In genomic region chr1:112708002-112708448, GRCh38 we compare ENCODE assay signal across 9 cellular contexts. TPM values are rescaled to one million over a fixed set of nuclear protein-coding genes. Genes with fewer than 3 reads are reported as not detected.
DNase-seq lines count a peak whose midpoint lies in the region; FAIRE-seq and TF ChIP-seq lines count a peak whose summit lies in the region.
"Had no signal": no experiment of that assay in that cellular context is flagged by ENCODE, and none has a peak within 500 bp of the region (broad histone marks: within the 10 kb centered on the region; RNA-seq: fewer than 3 reads in every experiment).

No MANE protein-coding gene starts in this region.

- H3K27ac Mint-ChIP-seq in CD8-positive, alpha-beta memory T cell, result peak overlapping the region in 7 of 8 donors; percentile 6 to 86 (median 24)

- H2BK5ac ChIP-seq in H1 (ENCODE audit: low read depth, low read length), result no peak overlapping the region

- H4K91ac ChIP-seq in H1 (replicated peaks; ENCODE audit: insufficient read length, low read length), result no peak overlapping the region

- H3K27me3 Mint-ChIP-seq in CD8-positive, alpha-beta memory T cell, result peaks cover 2 to 5% of the 10 kb centered on the region in 2 donors

- peaks cover 11% of the 10 kb centered on the region; the same call in 1 of the 2 replicates for H3K23me2 ChIP-seq in H1 (ENCODE audit: low read depth, low read length)

- no peaks in the 10 kb centered on the region for H3K27me3 ChIP-seq in CD8-positive, alpha-beta memory T cell (ENCODE audit: insufficient read depth, low read length, poor library complexity, severe bottlenecking)
- H3K27me3 ChIP-seq in KMS-11 (ENCODE audit: insufficient read depth, low read depth), result no peaks in the 10 kb centered on the region
- peaks cover 0 to 9% (median 4%) of the 10 kb centered on the region in 4 experiments; a peak in 2 of 7 replicates for H3K27me3 ChIP-seq in H1 (replicated peaks in 1 of 4; ENCODE audit: control insufficient read depth in 3 of 4, extremely low read depth in 1 of 4, insufficient read depth in 3 of 4, low read length in 3 of 4)
- H3K27me3 ChIP-seq in parathyroid adenoma (ENCODE audit: control insufficient read depth, insufficient read depth, low read length), result no peaks in the 10 kb centered on the region

- no peaks in the 10 kb centered on the region for H3K36me3 ChIP-seq in CD8-positive, alpha-beta memory T cell (ENCODE audit: insufficient read depth, low read length)
- H3K36me3 ChIP-seq in KMS-11 (ENCODE audit: insufficient read depth) (no peaks in the 10 kb centered on the region), H1 (ENCODE audit: control insufficient read depth in 2 of 4, insufficient read depth in 4 of 4, low read length in 3 of 4) (peaks cover 0 to 5% (median 3%) of the 10 kb centered on the region in 4 experiments; a peak in 4 of 8 replicates), parathyroid adenoma (ENCODE audit: control insufficient read depth, insufficient read depth, low read length) (no peaks in the 10 kb centered on the region)

- TF ChIP-seq CTCF in KMS-11 (conservative IDR thresholded peaks at IDR 0.05; ENCODE audit: low read depth, low read length) (no peak), H1 (IDR thresholded peaks at IDR 0.05; ENCODE audit: control extremely low read depth in 1 of 3, insufficient read depth in 1 of 3, low read depth in 1 of 3, low read length in 3 of 3) (no peak), parathyroid adenoma (IDR thresholded peaks at IDR 0.05) (no peak)

- H3K4ac ChIP-seq in H1 (replicated peaks; ENCODE audit: insufficient read length, low read depth, low read length), result no peak overlapping the region

- no peak overlapping the region for H4K8ac ChIP-seq in H1 (ENCODE audit: extremely low read depth, insufficient read depth, low read length)

- H3K4me2 ChIP-seq in KMS-11, result peak overlapping the region; percentile 48; the same call in 1 of the 2 replicates
- peak overlapping the region; percentile 15 to 90; a peak in 2 of 4 replicates for H3K4me2 ChIP-seq in H1 (ENCODE audit: insufficient read depth in 1 of 2, low read depth in 2 of 2, low read length in 2 of 2)
- H3K4me2 ChIP-seq in parathyroid adenoma (ENCODE audit: low read length), result no peak overlapping the region

- no peak overlapping the region for H3K56ac ChIP-seq in H1 (replicated peaks; ENCODE audit: insufficient read length, low read depth, low read length)

- H2BK15ac ChIP-seq in H1 (ENCODE audit: low read length), result no peak overlapping the region

- no peak overlapping the region for H2BK12ac ChIP-seq in H1 (ENCODE audit: low read depth, low read length)

- peaks cover 17% of the 10 kb centered on the region for H3K79me2 ChIP-seq in KMS-11 (ENCODE audit: insufficient read depth, low read depth)
- no peaks in the 10 kb centered on the region for H3K79me2 ChIP-seq in H1 (ENCODE audit: control insufficient read depth in 1 of 2, insufficient read depth in 2 of 2, low read length in 2 of 2)
- H3K79me2 ChIP-seq in parathyroid adenoma, result peaks cover 2% of the 10 kb centered on the region

- TF ChIP-seq EP300 in H1 (IDR thresholded peaks at IDR 0.05; ENCODE audit: borderline replicate concordance in 1 of 2, low read depth in 2 of 2, low read length in 2 of 2), result no peak

- no peak overlapping the region for H3K23ac ChIP-seq in H1 (ENCODE audit: insufficient read length)

- no peaks in the 10 kb centered on the region for H3K79me1 ChIP-seq in H1 (ENCODE audit: low read depth, low read length)

- no peak overlapping the region for H4K5ac ChIP-seq in H1 (ENCODE audit: insufficient read length, low read depth, low read length)

- no peak overlapping the region for H2BK120ac ChIP-seq in H1 (replicated peaks; ENCODE audit: low read depth, low read length)

- no peak for TF ChIP-seq POLR2A in H1 (IDR thresholded peaks at IDR 0.05; ENCODE audit: control extremely low read depth in 1 of 2, low read depth in 2 of 2, low read length in 2 of 2)

- H3K9ac ChIP-seq in KMS-11 (no peak overlapping the region; the same call in 1 of the 2 replicates), H1 (replicated peaks in 1 of 4; ENCODE audit: extremely low read depth in 1 of 4, low read depth in 3 of 4, low read length in 3 of 4) (no peak overlapping the region), parathyroid adenoma (no peak overlapping the region)

- FAIRE-seq in H1 (lab: Jason Lieb, UNC), result no peak
- FAIRE-seq: RCC 7860 had no signal

- H3K4me3 ChIP-seq in CD8-positive, alpha-beta memory T cell (ENCODE audit: low read length), result no peak overlapping the region
- H3K4me3 ChIP-seq in KMS-11 (IDR thresholded peaks at IDR 0.05; ENCODE audit: insufficient read depth, low read depth, low read length) (no peak overlapping the region), H1 (ENCODE audit: extremely low read depth in 1 of 4, insufficient read depth in 2 of 4, low read depth in 3 of 4, low read length in 4 of 4) (peak overlapping the region in 1 of 4 experiments; percentile 78; a peak in 2 of 8 replicates), parathyroid adenoma (ENCODE audit: low read depth, low read length) (no peak overlapping the region)

- 82% methylated on average over 6 of the region's 6 CpGs; no CpG with 5 or more reads in 1 of the 2 experiments for WGBS in H1 (ENCODE audit: extremely low coverage in 1 of 2, insufficient coverage in 1 of 2, insufficient read length in 1 of 2, insufficient replicate concordance in 2 of 2, low coverage in 1 of 2, low lambda C conversion rate in 2 of 2, missing lambda C conversion rate in 1 of 2), 2 experiments

- no peak overlapping the region for H3K14ac ChIP-seq in H1 (ENCODE audit: insufficient read length)

- H3K9me3 Mint-ChIP-seq in CD8-positive, alpha-beta memory T cell, result no peaks in the 10 kb centered on the region

- H3K9me3 ChIP-seq in CD8-positive, alpha-beta memory T cell (ENCODE audit: low read length), result no peaks in the 10 kb centered on the region
- H3K9me3 ChIP-seq in H1 (ENCODE audit: insufficient read depth in 2 of 2, low read depth in 1 of 2, low read length in 1 of 2) (no peaks in the 10 kb centered on the region), parathyroid adenoma (ENCODE audit: control insufficient read depth, low read length) (no peaks in the 10 kb centered on the region)

- H3K4me1 ChIP-seq in CD8-positive, alpha-beta memory T cell (ENCODE audit: insufficient read depth, low read length), result peaks cover 33% of the 10 kb centered on the region
- H3K4me1 ChIP-seq in KMS-11 (ENCODE audit: low read depth, poor library complexity, severe bottlenecking) (peaks cover 10% of the 10 kb centered on the region), H1 (replicated peaks in 1 of 4; ENCODE audit: control insufficient read depth in 3 of 4, insufficient read depth in 4 of 4, low read length in 3 of 4) (peaks cover 10 to 38% (median 24%) of the 10 kb centered on the region in 4 experiments), parathyroid adenoma (peaks cover 16% of the 10 kb centered on the region)

- no peaks in the 10 kb centered on the region for H3K36me3 Mint-ChIP-seq in CD8-positive, alpha-beta memory T cell

- H4K20me1 ChIP-seq in KMS-11 (ENCODE audit: insufficient read depth) (no peaks in the 10 kb centered on the region), H1 (replicated peaks in 1 of 2; ENCODE audit: control insufficient read depth in 1 of 2, insufficient read depth in 2 of 2, low read length in 2 of 2) (peaks cover 0 to 9% of the 10 kb centered on the region in 2 experiments)

- CTCF ChIA-PET in CD8-positive, alpha-beta memory T cell (lab: Charles Lee), result interaction anchor here (0.8 to 4.2 kb wide), 15 partner anchors 8 to 365 kb away, joined by 3 to 51 read pairs (median 4); partner anchors contain the start of genes CTTNBP2NL, LRIG2, MOV10 and PPM1J
- CTCF ChIA-PET in H1 (lab: Charles Lee; ENCODE audit: partially characterized antibody), result interaction anchor here (0.6 to 3.0 kb wide), 30 partner anchors 8 to 365 kb away, joined by 3 to 15 read pairs (median 3); partner anchors contain the start of genes LRIG2 and MOV10

- no peak overlapping the region for H2BK20ac ChIP-seq in H1 (ENCODE audit: low read length)

- H2AFZ ChIP-seq in KMS-11 (ENCODE audit: low read depth) (peak overlapping the region; percentile 41; the same call in 1 of the 2 replicates), H1 (ENCODE audit: low read length) (no peak overlapping the region), parathyroid adenoma (peak overlapping the region; percentile 93)

- H2AK5ac ChIP-seq in H1 (ENCODE audit: low read depth, low read length), result no peak overlapping the region

- POLR2A ChIA-PET in CD8-positive, alpha-beta memory T cell (lab: Charles Lee), result interaction anchor here (1.1 kb wide), 1 partner anchor 206 kb away, joined by 3 read pairs; no protein-coding TSS in a partner anchor
- POLR2A ChIA-PET in H1 (lab: Charles Lee; ENCODE audit: partially characterized antibody), result interaction anchor here (0.6 to 1.7 kb wide), 5 partner anchors 10 to 242 kb away, joined by 3 to 17 read pairs (median 3); partner anchors contain the start of gene MOV10

- no peak overlapping the region for H3K27ac ChIP-seq in CD8-positive, alpha-beta memory T cell (ENCODE audit: low read depth, low read length)
- H3K27ac ChIP-seq in KMS-11, result no peak overlapping the region
- no peak overlapping the region for H3K27ac ChIP-seq in H1 (ENCODE audit: low read depth, low read length)
- H3K27ac ChIP-seq in parathyroid adenoma, result peak overlapping the region; percentile 62

- peaks cover 31 to 40% (median 35%) of the 10 kb centered on the region in 3 donors for H3K4me1 Mint-ChIP-seq in CD8-positive, alpha-beta memory T cell

- peak overlapping the region; percentile 71 to 90 (median 87) for H3K4me3 Mint-ChIP-seq in CD8-positive, alpha-beta memory T cell

- no peak for TF ChIP-seq RAD21 in H1 (IDR thresholded peaks at IDR 0.05 in 1 of 2, conservative IDR thresholded peaks at IDR 0.05 in 1 of 2; ENCODE audit: low read depth in 2 of 2, low read length in 2 of 2)

- DNase-seq in CD8-positive, alpha-beta memory T cell, result no peak
- DNase-seq in H1 (ENCODE audit: low read depth in 1 of 2, low spot score in 2 of 2) (no peak), mesenteric fat pad (ENCODE audit: low spot score) (no peak), NCI-H446 treated with DMSO at 0.1 percent for 48 hours (lab: John Stamatoyannopoulos, UW) (no peak), superior temporal gyrus (ENCODE audit: extremely low spot score) (no peak), putamen (ENCODE audit: low spot score) (no peak)

- no peak overlapping the region for H3K18ac ChIP-seq in H1 (ENCODE audit: extremely low read depth, low read length)

RNA-seq across cellular contexts. Expression of gene RHOC, which starts 1.1 kb away (rescaled TPM):
- 10 to 100 TPM; 20.3 to 23.0 TPM for total RNA-seq in CD8-positive, alpha-beta memory T cell
- 53.2 TPM for polyA plus RNA-seq in CD8-positive, alpha-beta memory T cell
- total RNA-seq in H1 (2021; fragmentation: NEBNext Ultra II Directional; extraction: Animal tissue kit (Norgen Biotek cat#: 25700)), result 53.6 and 57.6 TPM in 2 replicates
- 97.5 and 114 TPM in 2 replicates for polyA plus RNA-seq in H1 (2011; rRNA removed)
- polyA plus RNA-seq in H1 (2011; cell fraction: cytosol; rRNA removed), result 144 TPM
- 140 TPM for polyA plus RNA-seq in H1 (2011; cell fraction: nucleus; rRNA removed)
- polyA plus RNA-seq in H1 (2012, experiment 1 of 2), result 72.9 to 87.5 TPM (median 81.0 TPM) in 4 replicates
- polyA plus RNA-seq in H1 (2012, experiment 2 of 2), result 73.2 TPM
- polyA plus RNA-seq in H1 (2013, experiment 1 of 2), result 52.9 TPM
- polyA plus RNA-seq in H1 (2013, experiment 2 of 2), result 48.6 TPM
- 89.0 and 98.9 TPM in 2 replicates for polyA minus RNA-seq in H1 (2011; rRNA and poly(A)+ RNA removed)
- 30.7 TPM for polyA minus RNA-seq in H1 (2011; cell fraction: cytosol; rRNA and poly(A)+ RNA removed)
- polyA minus RNA-seq in H1 (2011; cell fraction: nucleus; rRNA and poly(A)+ RNA removed), result 32.1 TPM
- total RNA-seq in mesenteric fat pad, result 253 TPM

RNA-seq across cellular contexts. Expression of gene PPM1J, which starts 7.1 kb away (rescaled TPM):
- total RNA-seq in CD8-positive, alpha-beta memory T cell, result under 1 TPM in 1 of 2 experiments, not detected in 1; 0.33 TPM
- polyA plus RNA-seq in CD8-positive, alpha-beta memory T cell, result not detected
- total RNA-seq in H1 (2021; fragmentation: NEBNext Ultra II Directional; extraction: Animal tissue kit (Norgen Biotek cat#: 25700)), result 17.5 and 19.4 TPM in 2 replicates
- 31.6 and 45.4 TPM in 2 replicates for polyA plus RNA-seq in H1 (2011; rRNA removed)
- polyA plus RNA-seq in H1 (2011; cell fraction: cytosol; rRNA removed), result 43.8 TPM
- 101 TPM for polyA plus RNA-seq in H1 (2011; cell fraction: nucleus; rRNA removed)
- polyA plus RNA-seq in H1 (2012, experiment 1 of 2), result 15.5 to 27.2 TPM (median 24.1 TPM) in 4 replicates
- 18.6 TPM for polyA plus RNA-seq in H1 (2012, experiment 2 of 2)
- 12.4 TPM for polyA plus RNA-seq in H1 (2013, experiment 1 of 2)
- polyA plus RNA-seq in H1 (2013, experiment 2 of 2), result 12.1 TPM
- polyA minus RNA-seq in H1 (2011; rRNA and poly(A)+ RNA removed), result 10.0 and 10.3 TPM in 2 replicates
- 7.5 TPM for polyA minus RNA-seq in H1 (2011; cell fraction: cytosol; rRNA and poly(A)+ RNA removed)
- polyA minus RNA-seq in H1 (2011; cell fraction: nucleus; rRNA and poly(A)+ RNA removed), result 10.1 TPM
- 0.61 TPM for total RNA-seq in mesenteric fat pad

RNA-seq across cellular contexts. Expression of gene MOV10, which starts 33.6 kb away (rescaled TPM):
- total RNA-seq in CD8-positive, alpha-beta memory T cell, result 10 to 100 TPM; 29.9 to 31.0 TPM
- polyA plus RNA-seq in CD8-positive, alpha-beta memory T cell, result 33.7 TPM
- total RNA-seq in H1 (2021; fragmentation: NEBNext Ultra II Directional; extraction: Animal tissue kit (Norgen Biotek cat#: 25700)), result 105 and 109 TPM in 2 replicates
- polyA plus RNA-seq in H1 (2011; rRNA removed), result 57.3 and 83.7 TPM in 2 replicates
- 57.8 TPM for polyA plus RNA-seq in H1 (2011; cell fraction: cytosol; rRNA removed)
- 261 TPM for polyA plus RNA-seq in H1 (2011; cell fraction: nucleus; rRNA removed)
- polyA plus RNA-seq in H1 (2012, experiment 1 of 2), result 56.1 to 92.2 TPM (median 86.3 TPM) in 4 replicates
- 76.0 TPM for polyA plus RNA-seq in H1 (2012, experiment 2 of 2)
- 93.2 TPM for polyA plus RNA-seq in H1 (2013, experiment 1 of 2)
- polyA plus RNA-seq in H1 (2013, experiment 2 of 2), result 79.8 TPM
- polyA minus RNA-seq in H1 (2011; rRNA and poly(A)+ RNA removed), result 44.2 and 65.2 TPM in 2 replicates
- polyA minus RNA-seq in H1 (2011; cell fraction: cytosol; rRNA and poly(A)+ RNA removed), result 48.4 TPM
- 79.2 TPM for polyA minus RNA-seq in H1 (2011; cell fraction: nucleus; rRNA and poly(A)+ RNA removed)
- 38.0 TPM for total RNA-seq in mesenteric fat pad

Comparison
In these comparisons a context has a peak if more than half of its experiments do, and no peak if none do; other contexts are left out.
1. RNA of gene PPM1J, which starts 7.1 kb away (total RNA-seq): 17.5 to 19.4 TPM in H1; 0.61 TPM in mesenteric fat pad (single experiment) and 0.33 TPM in CD8-positive, alpha-beta memory T cell; every median in the first group is over 10 times any median in the second.